Comparison of ENCODE assay signal across 8 cellular contexts in the genomic region with DNA sequence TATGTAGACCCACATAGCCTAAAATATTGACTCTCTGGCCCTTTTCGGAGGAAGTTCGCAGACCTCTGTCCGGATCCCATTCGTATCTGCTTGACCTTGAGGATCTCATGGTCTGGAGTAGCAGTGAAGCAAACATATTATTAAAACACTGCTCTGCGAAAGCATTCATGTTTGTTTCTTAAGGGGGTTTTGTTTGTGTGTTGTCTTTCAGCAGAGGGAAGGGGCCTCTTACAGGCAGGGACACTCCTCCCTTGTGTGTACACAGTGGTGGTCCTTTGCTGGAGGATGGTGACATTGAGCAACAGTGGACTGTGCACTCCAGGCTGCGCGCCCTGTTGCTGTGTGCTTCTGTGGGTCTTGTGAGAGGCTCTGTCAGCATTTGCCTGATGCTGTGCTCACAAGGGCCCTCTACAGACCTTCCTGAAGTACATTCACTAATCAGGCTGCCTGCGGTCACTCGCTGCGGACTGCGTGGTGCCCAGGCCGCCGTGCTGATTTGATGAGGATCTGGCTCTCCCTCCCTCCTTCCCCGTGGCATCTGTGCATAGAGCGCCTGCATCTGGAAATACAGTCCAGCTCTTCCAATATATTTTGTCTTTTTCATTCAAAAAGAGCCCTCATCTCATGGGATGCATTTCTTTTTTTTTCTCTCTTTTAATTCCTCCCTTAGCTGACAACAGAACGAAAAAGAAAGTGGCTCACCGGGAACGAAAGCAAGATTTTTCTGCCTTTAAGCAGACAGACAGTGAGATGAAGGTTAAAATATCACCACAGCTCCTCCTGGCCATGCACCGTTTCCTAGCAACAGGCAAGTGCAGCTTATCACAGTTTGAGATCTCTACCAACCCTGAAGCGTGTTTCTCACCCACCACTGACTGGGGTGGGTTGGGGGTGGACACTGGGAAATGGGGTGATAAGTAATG.
DNase-seq lines count a peak whose midpoint lies in the region; ATAC-seq and TF ChIP-seq lines count a peak whose summit lies in the region.

No MANE protein-coding gene starts in this region.

- H3K9me3 ChIP-seq in cardiac muscle cell (ENCODE audit: low read depth) = no peaks in the 10 kb centered on the region
- H3K9me3 ChIP-seq in uterus = no peaks in the 10 kb centered on the region

- H3K27me3 Mint-ChIP-seq in activated naive CD8-positive, alpha-beta T cell treated with anti-CD3 and anti-CD28 coated beads, Interleukin-2, amount 10 ng/mL, durations not matched to agents 7 days and 5 days = no peaks in the 10 kb centered on the region

- no peak overlapping the region for H3K27ac ChIP-seq in cardiac muscle cell
- peak overlapping the region; percentile 43 to 74 for H3K27ac ChIP-seq in uterus

- H3K27ac Mint-ChIP-seq in activated naive CD8-positive, alpha-beta T cell treated with anti-CD3 and anti-CD28 coated beads, Interleukin-2, amount 10 ng/mL, durations not matched to agents 7 days and 5 days = peak overlapping the region; percentile 93

- H3K9me3 Mint-ChIP-seq in activated naive CD8-positive, alpha-beta T cell treated with anti-CD3 and anti-CD28 coated beads, Interleukin-2, amount 10 ng/mL, durations not matched to agents 7 days and 5 days = no peaks in the 10 kb centered on the region

- TF ChIP-seq CTCF in cardiac muscle cell (IDR thresholded peaks at IDR 0.05; ENCODE audit: low read depth, low read length) (peak; percentile 63), uterus (IDR thresholded peaks at IDR 0.05) (peak; percentile 29 to 52 (median 43))

- H3K36me3 ChIP-seq in cardiac muscle cell (no peaks in the 10 kb centered on the region), uterus (no peaks in the 10 kb centered on the region)

- peaks cover 3% of the 10 kb centered on the region for H3K36me3 Mint-ChIP-seq in activated naive CD8-positive, alpha-beta T cell treated with anti-CD3 and anti-CD28 coated beads, Interleukin-2, amount 10 ng/mL, durations not matched to agents 7 days and 5 days

- DNase-seq in NCI-H1417 (lab: John Stamatoyannopoulos, UW) (peak; percentile 10 to 49 (median 36)), NCI-H1417 treated with DMSO at 0.1 percent for 48 hours (lab: John Stamatoyannopoulos, UW) (no peak), RPMI8226 (peak; percentile 64), cardiac muscle cell (ENCODE audit: low read depth in 1 of 2, low spot score in 1 of 2) (peak; percentile 54 to 86), posterior cingulate gyrus (peak; percentile 29 to 96 (median 68)), uterus (peak; percentile 61 to 66)
- peak; percentile 67 for DNase-seq in activated naive CD8-positive, alpha-beta T cell treated with anti-CD3 and anti-CD28 coated beads, Interleukin-2, amount 10 ng/mL, durations not matched to agents 7 days and 5 days

- POLR2A ChIA-PET in activated naive CD8-positive, alpha-beta T cell treated with anti-CD3 and anti-CD28 coated beads, Interleukin-2, amount 10 ng/mL, durations not matched to agents 7 days and 5 days (lab: Charles Lee) = interaction anchor here (0.8 to 2.2 kb wide), 4 partner anchors 9 to 135 kb away, joined by 3 to 15 read pairs (median 4); a partner anchor contains a TSS

- peak overlapping the region; percentile 88 for H3K4me3 Mint-ChIP-seq in activated naive CD8-positive, alpha-beta T cell treated with anti-CD3 and anti-CD28 coated beads, Interleukin-2, amount 10 ng/mL, durations not matched to agents 7 days and 5 days

- H3K27me3 ChIP-seq in cardiac muscle cell = no peaks in the 10 kb centered on the region
- H3K27me3 ChIP-seq in uterus = no peaks in the 10 kb centered on the region

- peaks cover 24% of the 10 kb centered on the region for H3K4me1 Mint-ChIP-seq in activated naive CD8-positive, alpha-beta T cell treated with anti-CD3 and anti-CD28 coated beads, Interleukin-2, amount 10 ng/mL, durations not matched to agents 7 days and 5 days

- TF ChIP-seq POLR2A in uterus (IDR thresholded peaks at IDR 0.05) = no peak

- H3K4me1 ChIP-seq in cardiac muscle cell (ENCODE audit: low read depth) (no peaks in the 10 kb centered on the region), uterus (no peaks in the 10 kb centered on the region)

- H3K4me3 ChIP-seq in cardiac muscle cell (no peak overlapping the region), uterus (peak overlapping the region; percentile 12 to 35)

- intact Hi-C loops in posterior cingulate gyrus (cut with DNase I) (loop anchor here (5.0 kb wide), 1 partner anchor 132 kb away; no protein-coding TSS in a partner anchor), uterus (cut with DNase I; ENCODE audit: low total_unique reads) (no loop called here)

- ATAC-seq in HG03045 (IDR thresholded peaks at IDR 0.05; ENCODE audit: unreplicated experiment) = peak; percentile 75
- ATAC-seq in activated naive CD8-positive, alpha-beta T cell treated with anti-CD3 and anti-CD28 coated beads, Interleukin-2, amount 10 ng/mL, durations not matched to agents 7 days and 5 days (ENCODE audit: low read depth) = peak; percentile 86
